1 cellular context compared by ENCODE assay signal in the genomic region with DNA sequence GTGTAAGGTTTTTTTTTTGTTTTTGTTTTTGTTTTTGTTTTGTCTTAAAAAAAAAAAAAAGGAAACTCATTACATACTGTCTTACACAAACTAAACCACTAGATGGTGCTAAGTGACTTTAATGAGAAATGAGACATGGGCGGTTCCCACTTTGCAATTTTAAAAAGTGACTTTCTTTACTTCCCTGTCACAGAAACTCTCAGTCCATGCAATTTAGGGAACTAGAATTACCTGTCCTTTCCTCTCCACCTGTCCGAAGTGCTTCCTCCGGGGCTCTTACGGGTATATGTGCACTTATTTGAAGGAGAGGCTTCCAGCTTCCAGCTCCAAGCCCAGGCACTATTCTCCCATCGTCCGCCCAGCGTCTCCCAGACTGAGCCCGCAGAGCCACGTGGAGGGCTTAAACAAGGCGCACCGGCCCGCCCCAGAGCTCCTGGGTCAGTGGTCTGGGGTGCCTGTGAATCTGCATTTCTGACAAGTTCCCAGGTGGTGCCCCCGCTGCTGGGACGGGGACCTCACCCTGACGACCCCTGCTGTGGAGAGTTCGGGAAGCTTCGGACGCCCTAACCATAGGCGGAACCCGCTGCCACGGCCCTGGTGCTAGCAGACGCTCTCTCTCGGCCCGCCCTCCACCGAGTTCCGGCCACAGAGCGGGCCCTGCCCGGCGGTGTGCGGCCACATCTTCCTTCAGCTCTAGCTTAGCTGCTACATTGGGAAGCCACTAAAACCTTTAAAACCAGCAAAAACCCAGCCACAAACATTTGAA.
TF ChIP-seq lines count a peak whose summit lies in the region.

No MANE protein-coding gene starts in this region.

TF ChIP-seq in HepG2, 621 proteins besides CTCF, POLR2A, EP300 and RAD21 (continued from another document and continues in another):
- TF ChIP-seq, protein P1, sequence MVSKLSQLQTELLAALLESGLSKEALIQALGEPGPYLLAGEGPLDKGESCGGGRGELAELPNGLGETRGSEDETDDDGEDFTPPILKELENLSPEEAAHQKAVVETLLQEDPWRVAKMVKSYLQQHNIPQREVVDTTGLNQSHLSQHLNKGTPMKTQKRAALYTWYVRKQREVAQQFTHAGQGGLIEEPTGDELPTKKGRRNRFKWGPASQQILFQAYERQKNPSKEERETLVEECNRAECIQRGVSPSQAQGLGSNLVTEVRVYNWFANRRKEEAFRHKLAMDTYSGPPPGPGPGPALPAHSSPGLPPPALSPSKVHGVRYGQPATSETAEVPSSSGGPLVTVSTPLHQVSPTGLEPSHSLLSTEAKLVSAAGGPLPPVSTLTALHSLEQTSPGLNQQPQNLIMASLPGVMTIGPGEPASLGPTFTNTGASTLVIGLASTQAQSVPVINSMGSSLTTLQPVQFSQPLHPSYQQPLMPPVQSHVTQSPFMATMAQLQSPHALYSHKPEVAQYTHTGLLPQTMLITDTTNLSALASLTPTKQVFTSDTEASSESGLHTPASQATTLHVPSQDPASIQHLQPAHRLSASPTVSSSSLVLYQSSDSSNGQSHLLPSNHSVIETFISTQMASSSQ (IDR thresholded peaks at IDR 0.05; ENCODE audit: low read depth): no peak
- TF ChIP-seq, protein P1 (CRISPR knock-in tag; IDR thresholded peaks at IDR 0.05; ENCODE audit: borderline replicate concordance): peak; percentile 12; the same call in 1 of the 2 replicates
- TF ChIP-seq EED (CRISPR knock-in tag; IDR thresholded peaks at IDR 0.05) (no peak), NFE2L1 (CRISPR knock-in tag; IDR thresholded peaks at IDR 0.05; ENCODE audit: borderline replicate concordance) (no peak), REXO4 (CRISPR knock-in tag; IDR thresholded peaks at IDR 0.05; ENCODE audit: borderline replicate concordance) (no peak), THAP11 (CRISPR knock-in tag; IDR thresholded peaks at IDR 0.05) (no peak), KDM5A (IDR thresholded peaks at IDR 0.05; ENCODE audit: borderline replicate concordance, low read length) (peak; percentile 82), RCOR2 (CRISPR knock-in tag; IDR thresholded peaks at IDR 0.05) (no peak), SNAI1 (CRISPR knock-in tag; IDR thresholded peaks at IDR 0.05; ENCODE audit: borderline replicate concordance) (no peak), ZEB1 (IDR thresholded peaks at IDR 0.05; ENCODE audit: insufficient replicate concordance, low read depth) (no peak), ZSCAN31 (CRISPR knock-in tag; IDR thresholded peaks at IDR 0.05; ENCODE audit: low read depth) (no peak), ZBTB38 (CRISPR knock-in tag; IDR thresholded peaks at IDR 0.05) (no peak), ZNF672 (CRISPR knock-in tag; IDR thresholded peaks at IDR 0.05) (no peak), CBX1 (IDR thresholded peaks at IDR 0.05; ENCODE audit: low read depth) (no peak), ZNF543 (CRISPR knock-in tag; IDR thresholded peaks at IDR 0.05) (peak; percentile 80), RBM22 (optimal IDR thresholded peaks at IDR 0.05; ENCODE audit: low read length) (no peak), MEIS2 (CRISPR knock-in tag; IDR thresholded peaks at IDR 0.05) (peak; percentile 80), ZFP90 (CRISPR knock-in tag; IDR thresholded peaks at IDR 0.05; ENCODE audit: borderline replicate concordance) (0 out of 2 replicates have a peak, but pooled peaks have one; percentile 44), ZNF766 (CRISPR knock-in tag; IDR thresholded peaks at IDR 0.05; ENCODE audit: borderline replicate concordance) (no peak), NFKBIZ (CRISPR knock-in tag; IDR thresholded peaks at IDR 0.05) (peak; percentile 63; the same call in 1 of the 2 replicates)
- TF ChIP-seq, protein P2, sequence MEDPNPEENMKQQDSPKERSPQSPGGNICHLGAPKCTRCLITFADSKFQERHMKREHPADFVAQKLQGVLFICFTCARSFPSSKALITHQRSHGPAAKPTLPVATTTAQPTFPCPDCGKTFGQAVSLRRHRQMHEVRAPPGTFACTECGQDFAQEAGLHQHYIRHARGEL (CRISPR knock-in tag; IDR thresholded peaks at IDR 0.05): peak; percentile 44; the same call in 1 of the 2 replicates
- TF ChIP-seq, protein P3, sequence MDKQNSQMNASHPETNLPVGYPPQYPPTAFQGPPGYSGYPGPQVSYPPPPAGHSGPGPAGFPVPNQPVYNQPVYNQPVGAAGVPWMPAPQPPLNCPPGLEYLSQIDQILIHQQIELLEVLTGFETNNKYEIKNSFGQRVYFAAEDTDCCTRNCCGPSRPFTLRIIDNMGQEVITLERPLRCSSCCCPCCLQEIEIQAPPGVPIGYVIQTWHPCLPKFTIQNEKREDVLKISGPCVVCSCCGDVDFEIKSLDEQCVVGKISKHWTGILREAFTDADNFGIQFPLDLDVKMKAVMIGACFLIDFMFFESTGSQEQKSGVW (CRISPR knock-in tag; IDR thresholded peaks at IDR 0.05; ENCODE audit: borderline replicate concordance): no peak
- TF ChIP-seq, protein P4, sequence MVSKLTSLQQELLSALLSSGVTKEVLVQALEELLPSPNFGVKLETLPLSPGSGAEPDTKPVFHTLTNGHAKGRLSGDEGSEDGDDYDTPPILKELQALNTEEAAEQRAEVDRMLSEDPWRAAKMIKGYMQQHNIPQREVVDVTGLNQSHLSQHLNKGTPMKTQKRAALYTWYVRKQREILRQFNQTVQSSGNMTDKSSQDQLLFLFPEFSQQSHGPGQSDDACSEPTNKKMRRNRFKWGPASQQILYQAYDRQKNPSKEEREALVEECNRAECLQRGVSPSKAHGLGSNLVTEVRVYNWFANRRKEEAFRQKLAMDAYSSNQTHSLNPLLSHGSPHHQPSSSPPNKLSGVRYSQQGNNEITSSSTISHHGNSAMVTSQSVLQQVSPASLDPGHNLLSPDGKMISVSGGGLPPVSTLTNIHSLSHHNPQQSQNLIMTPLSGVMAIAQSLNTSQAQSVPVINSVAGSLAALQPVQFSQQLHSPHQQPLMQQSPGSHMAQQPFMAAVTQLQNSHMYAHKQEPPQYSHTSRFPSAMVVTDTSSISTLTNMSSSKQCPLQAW (CRISPR knock-in tag; IDR thresholded peaks at IDR 0.05): peak; percentile 84
- TF ChIP-seq, protein P5, sequence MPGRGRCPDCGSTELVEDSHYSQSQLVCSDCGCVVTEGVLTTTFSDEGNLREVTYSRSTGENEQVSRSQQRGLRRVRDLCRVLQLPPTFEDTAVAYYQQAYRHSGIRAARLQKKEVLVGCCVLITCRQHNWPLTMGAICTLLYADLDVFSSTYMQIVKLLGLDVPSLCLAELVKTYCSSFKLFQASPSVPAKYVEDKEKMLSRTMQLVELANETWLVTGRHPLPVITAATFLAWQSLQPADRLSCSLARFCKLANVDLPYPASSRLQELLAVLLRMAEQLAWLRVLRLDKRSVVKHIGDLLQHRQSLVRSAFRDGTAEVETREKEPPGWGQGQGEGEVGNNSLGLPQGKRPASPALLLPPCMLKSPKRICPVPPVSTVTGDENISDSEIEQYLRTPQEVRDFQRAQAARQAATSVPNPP (CRISPR knock-in tag; IDR thresholded peaks at IDR 0.05): no peak
- TF ChIP-seq, protein P6, sequence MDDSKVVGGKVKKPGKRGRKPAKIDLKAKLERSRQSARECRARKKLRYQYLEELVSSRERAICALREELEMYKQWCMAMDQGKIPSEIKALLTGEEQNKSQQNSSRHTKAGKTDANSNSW (CRISPR knock-in tag; IDR thresholded peaks at IDR 0.05; ENCODE audit: borderline replicate concordance): no peak
- TF ChIP-seq, protein P7, sequence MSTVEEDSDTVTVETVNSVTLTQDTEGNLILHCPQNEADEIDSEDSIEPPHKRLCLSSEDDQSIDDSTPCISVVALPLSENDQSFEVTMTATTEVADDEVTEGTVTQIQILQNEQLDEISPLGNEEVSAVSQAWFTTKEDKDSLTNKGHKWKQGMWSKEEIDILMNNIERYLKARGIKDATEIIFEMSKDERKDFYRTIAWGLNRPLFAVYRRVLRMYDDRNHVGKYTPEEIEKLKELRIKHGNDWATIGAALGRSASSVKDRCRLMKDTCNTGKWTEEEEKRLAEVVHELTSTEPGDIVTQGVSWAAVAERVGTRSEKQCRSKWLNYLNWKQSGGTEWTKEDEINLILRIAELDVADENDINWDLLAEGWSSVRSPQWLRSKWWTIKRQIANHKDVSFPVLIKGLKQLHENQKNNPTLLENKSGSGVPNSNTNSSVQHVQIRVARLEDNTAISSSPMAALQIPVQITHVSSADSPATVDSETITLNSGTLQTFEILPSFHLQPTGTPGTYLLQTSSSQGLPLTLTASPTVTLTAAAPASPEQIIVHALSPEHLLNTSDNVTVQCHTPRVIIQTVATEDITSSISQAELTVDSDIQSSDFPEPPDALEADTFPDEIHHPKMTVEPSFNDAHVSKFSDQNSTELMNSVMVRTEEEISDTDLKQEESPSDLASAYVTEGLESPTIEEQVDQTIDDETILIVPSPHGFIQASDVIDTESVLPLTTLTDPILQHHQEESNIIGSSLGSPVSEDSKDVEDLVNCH (CRISPR knock-in tag; IDR thresholded peaks at IDR 0.05): peak; percentile 72; the same call in 1 of the 2 replicates
- TF ChIP-seq, protein P8, sequence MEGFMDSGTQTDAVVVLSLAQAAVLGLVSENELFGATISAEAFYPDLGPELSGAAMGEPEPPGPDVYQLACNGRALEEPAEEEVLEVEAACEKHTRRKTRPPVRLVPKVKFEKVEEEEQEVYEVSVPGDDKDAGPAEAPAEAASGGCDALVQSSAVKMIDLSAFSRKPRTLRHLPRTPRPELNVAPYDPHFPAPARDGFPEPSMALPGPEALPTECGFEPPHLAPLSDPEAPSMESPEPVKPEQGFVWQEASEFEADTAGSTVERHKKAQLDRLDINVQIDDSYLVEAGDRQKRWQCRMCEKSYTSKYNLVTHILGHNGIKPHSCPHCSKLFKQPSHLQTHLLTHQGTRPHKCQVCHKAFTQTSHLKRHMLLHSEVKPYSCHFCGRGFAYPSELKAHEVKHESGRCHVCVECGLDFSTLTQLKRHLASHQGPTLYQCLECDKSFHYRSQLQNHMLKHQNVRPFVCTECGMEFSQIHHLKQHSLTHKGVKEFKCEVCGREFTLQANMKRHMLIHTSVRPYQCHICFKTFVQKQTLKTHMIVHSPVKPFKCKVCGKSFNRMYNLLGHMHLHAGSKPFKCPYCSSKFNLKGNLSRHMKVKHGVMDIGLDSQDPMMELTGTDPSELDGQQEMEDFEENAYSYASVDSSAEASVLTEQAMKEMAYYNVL (CRISPR knock-in tag; IDR thresholded peaks at IDR 0.05; ENCODE audit: borderline replicate concordance): no peak
- TF ChIP-seq, protein P9, sequence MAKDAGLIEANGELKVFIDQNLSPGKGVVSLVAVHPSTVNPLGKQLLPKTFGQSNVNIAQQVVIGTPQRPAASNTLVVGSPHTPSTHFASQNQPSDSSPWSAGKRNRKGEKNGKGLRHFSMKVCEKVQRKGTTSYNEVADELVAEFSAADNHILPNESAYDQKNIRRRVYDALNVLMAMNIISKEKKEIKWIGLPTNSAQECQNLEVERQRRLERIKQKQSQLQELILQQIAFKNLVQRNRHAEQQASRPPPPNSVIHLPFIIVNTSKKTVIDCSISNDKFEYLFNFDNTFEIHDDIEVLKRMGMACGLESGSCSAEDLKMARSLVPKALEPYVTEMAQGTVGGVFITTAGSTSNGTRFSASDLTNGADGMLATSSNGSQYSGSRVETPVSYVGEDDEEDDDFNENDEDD (CRISPR knock-in tag; IDR thresholded peaks at IDR 0.05; ENCODE audit: borderline replicate concordance): peak; percentile 57; the same call in 1 of the 2 replicates
- TF ChIP-seq, protein P10, sequence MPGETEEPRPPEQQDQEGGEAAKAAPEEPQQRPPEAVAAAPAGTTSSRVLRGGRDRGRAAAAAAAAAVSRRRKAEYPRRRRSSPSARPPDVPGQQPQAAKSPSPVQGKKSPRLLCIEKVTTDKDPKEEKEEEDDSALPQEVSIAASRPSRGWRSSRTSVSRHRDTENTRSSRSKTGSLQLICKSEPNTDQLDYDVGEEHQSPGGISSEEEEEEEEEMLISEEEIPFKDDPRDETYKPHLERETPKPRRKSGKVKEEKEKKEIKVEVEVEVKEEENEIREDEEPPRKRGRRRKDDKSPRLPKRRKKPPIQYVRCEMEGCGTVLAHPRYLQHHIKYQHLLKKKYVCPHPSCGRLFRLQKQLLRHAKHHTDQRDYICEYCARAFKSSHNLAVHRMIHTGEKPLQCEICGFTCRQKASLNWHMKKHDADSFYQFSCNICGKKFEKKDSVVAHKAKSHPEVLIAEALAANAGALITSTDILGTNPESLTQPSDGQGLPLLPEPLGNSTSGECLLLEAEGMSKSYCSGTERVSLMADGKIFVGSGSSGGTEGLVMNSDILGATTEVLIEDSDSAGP (CRISPR knock-in tag; IDR thresholded peaks at IDR 0.05; ENCODE audit: borderline replicate concordance): peak; percentile 82; the same call in 1 of the 2 replicates
- TF ChIP-seq, protein P11, sequence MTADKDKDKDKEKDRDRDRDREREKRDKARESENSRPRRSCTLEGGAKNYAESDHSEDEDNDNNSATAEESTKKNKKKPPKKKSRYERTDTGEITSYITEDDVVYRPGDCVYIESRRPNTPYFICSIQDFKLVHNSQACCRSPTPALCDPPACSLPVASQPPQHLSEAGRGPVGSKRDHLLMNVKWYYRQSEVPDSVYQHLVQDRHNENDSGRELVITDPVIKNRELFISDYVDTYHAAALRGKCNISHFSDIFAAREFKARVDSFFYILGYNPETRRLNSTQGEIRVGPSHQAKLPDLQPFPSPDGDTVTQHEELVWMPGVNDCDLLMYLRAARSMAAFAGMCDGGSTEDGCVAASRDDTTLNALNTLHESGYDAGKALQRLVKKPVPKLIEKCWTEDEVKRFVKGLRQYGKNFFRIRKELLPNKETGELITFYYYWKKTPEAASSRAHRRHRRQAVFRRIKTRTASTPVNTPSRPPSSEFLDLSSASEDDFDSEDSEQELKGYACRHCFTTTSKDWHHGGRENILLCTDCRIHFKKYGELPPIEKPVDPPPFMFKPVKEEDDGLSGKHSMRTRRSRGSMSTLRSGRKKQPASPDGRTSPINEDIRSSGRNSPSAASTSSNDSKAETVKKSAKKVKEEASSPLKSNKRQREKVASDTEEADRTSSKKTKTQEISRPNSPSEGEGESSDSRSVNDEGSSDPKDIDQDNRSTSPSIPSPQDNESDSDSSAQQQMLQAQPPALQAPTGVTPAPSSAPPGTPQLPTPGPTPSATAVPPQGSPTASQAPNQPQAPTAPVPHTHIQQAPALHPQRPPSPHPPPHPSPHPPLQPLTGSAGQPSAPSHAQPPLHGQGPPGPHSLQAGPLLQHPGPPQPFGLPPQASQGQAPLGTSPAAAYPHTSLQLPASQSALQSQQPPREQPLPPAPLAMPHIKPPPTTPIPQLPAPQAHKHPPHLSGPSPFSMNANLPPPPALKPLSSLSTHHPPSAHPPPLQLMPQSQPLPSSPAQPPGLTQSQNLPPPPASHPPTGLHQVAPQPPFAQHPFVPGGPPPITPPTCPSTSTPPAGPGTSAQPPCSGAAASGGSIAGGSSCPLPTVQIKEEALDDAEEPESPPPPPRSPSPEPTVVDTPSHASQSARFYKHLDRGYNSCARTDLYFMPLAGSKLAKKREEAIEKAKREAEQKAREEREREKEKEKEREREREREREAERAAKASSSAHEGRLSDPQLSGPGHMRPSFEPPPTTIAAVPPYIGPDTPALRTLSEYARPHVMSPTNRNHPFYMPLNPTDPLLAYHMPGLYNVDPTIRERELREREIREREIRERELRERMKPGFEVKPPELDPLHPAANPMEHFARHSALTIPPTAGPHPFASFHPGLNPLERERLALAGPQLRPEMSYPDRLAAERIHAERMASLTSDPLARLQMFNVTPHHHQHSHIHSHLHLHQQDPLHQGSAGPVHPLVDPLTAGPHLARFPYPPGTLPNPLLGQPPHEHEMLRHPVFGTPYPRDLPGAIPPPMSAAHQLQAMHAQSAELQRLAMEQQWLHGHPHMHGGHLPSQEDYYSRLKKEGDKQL (CRISPR knock-in tag; IDR thresholded peaks at IDR 0.05; ENCODE audit: low read depth): no peak
